In genomic region chr5:180596668-180597231, GRCh38 we compare ENCODE assay signal across 1 cellular context.
TF ChIP-seq lines count a peak whose summit lies in the region.

No MANE protein-coding gene starts in this region.

TF ChIP-seq in HepG2, 621 proteins besides CTCF, POLR2A, EP300 and RAD21:
- TF ChIP-seq ZNF687 (CRISPR knock-in tag; IDR thresholded peaks at IDR 0.05) (0 out of 2 replicates have a peak, but pooled peaks have one; percentile 11), THRA (CRISPR knock-in tag; IDR thresholded peaks at IDR 0.05; ENCODE audit: borderline replicate concordance) (no peak), HNRNPL (IDR thresholded peaks at IDR 0.05; ENCODE audit: low read depth, low read length) (peak; percentile 82; the same call in 1 of the 2 replicates), HIC2 (CRISPR knock-in tag; IDR thresholded peaks at IDR 0.05; ENCODE audit: low read depth) (peak; percentile 67; the same call in 1 of the 2 replicates), GZF1 (CRISPR knock-in tag; IDR thresholded peaks at IDR 0.05) (no peak), CCAR2 (optimal IDR thresholded peaks at IDR 0.05; ENCODE audit: low read depth, low read length) (no peak), HMGXB4 (CRISPR knock-in tag; IDR thresholded peaks at IDR 0.05; ENCODE audit: borderline replicate concordance in 1 of 2, low read depth in 1 of 2) (no peak), FOXA1 (IDR thresholded peaks at IDR 0.05) (no peak), FOXA1 (CRISPR knock-in tag; IDR thresholded peaks at IDR 0.05) (peak; percentile 52), ZNF329 (CRISPR knock-in tag; IDR thresholded peaks at IDR 0.05; ENCODE audit: low read depth) (peak; percentile 98), ZFP36 (IDR thresholded peaks at IDR 0.05; ENCODE audit: borderline replicate concordance, low read depth, low read length, partially characterized antibody) (no peak)
